Comparison of ENCODE assay signal across 8 cellular contexts in genomic region chr18:62506495-62507143, GRCh38. TPM values are rescaled to one million over a fixed set of nuclear protein-coding genes. Genes with fewer than 3 reads are reported as not detected.
A peak's percentile ranks its signal among the peaks of the same experiment; 100 is the strongest.
DNase-seq lines count a peak whose midpoint lies in the region; ATAC-seq and TF ChIP-seq lines count a peak whose summit lies in the region.

No MANE protein-coding gene starts in this region.

- peaks cover 4% of the 10 kb centered on the region for H3K36me3 Mint-ChIP-seq in activated CD8-positive, alpha-beta T cell treated with anti-CD3 and anti-CD28 coated beads for 36 hours (ENCODE audit: low read depth)
- H3K36me3 Mint-ChIP-seq in type B pancreatic cell, result peaks cover 4% of the 10 kb centered on the region

- peak; percentile 7 for ATAC-seq in GM18870 (IDR thresholded peaks at IDR 0.05; ENCODE audit: unreplicated experiment)
- peak; percentile 14 for ATAC-seq in HG02798 (IDR thresholded peaks at IDR 0.05; ENCODE audit: poor library complexity, unreplicated experiment)
- peak; percentile 21 for ATAC-seq in activated CD8-positive, alpha-beta T cell treated with anti-CD3 and anti-CD28 coated beads for 36 hours
- ATAC-seq in HG03469 (IDR thresholded peaks at IDR 0.05; ENCODE audit: unreplicated experiment), result no peak

- H3K9me3 ChIP-seq in mucosa of stomach (ENCODE audit: control insufficient read depth, low read length), result no peaks in the 10 kb centered on the region

- peak overlapping the region; percentile 39 for H3K4me3 ChIP-seq in mucosa of stomach (ENCODE audit: low read length)

- no peaks in the 10 kb centered on the region for H3K36me3 ChIP-seq in mucosa of stomach (ENCODE audit: control insufficient read depth, insufficient read depth, low read length)

- POLR2A ChIA-PET in activated CD8-positive, alpha-beta T cell treated with anti-CD3 and anti-CD28 coated beads for 36 hours (lab: Charles Lee), result interaction anchor here (0.5 to 4.7 kb wide), 4 partner anchors 10 to 56 kb away, joined by 3 to 44 read pairs (median 3); partner anchors contain the start of gene ZCCHC2

- peak overlapping the region; percentile 87 for H3K9ac ChIP-seq in mucosa of stomach (ENCODE audit: low read length)

- peak overlapping the region; percentile 97 for H3K27ac Mint-ChIP-seq in activated CD8-positive, alpha-beta T cell treated with anti-CD3 and anti-CD28 coated beads for 36 hours
- H3K27ac Mint-ChIP-seq in type B pancreatic cell, result no peak overlapping the region

- no peaks in the 10 kb centered on the region for H3K27me3 Mint-ChIP-seq in activated CD8-positive, alpha-beta T cell treated with anti-CD3 and anti-CD28 coated beads for 36 hours
- H3K27me3 Mint-ChIP-seq in type B pancreatic cell, result no peaks in the 10 kb centered on the region

- H3K4me3 Mint-ChIP-seq in activated CD8-positive, alpha-beta T cell treated with anti-CD3 and anti-CD28 coated beads for 36 hours, result peak overlapping the region; percentile 68
- H3K4me3 Mint-ChIP-seq in type B pancreatic cell, result no peak overlapping the region

- DNase-seq in activated CD8-positive, alpha-beta T cell treated with anti-CD3 and anti-CD28 coated beads for 36 hours, result no peak
- DNase-seq in stimulated activated CD4-positive, alpha-beta T cell treated with anti-CD3 and anti-CD28 coated beads, Interleukin-2, amount 100 ng/mL, for 48 hours, result no peak
- no peak for DNase-seq in LoVo (ENCODE audit: low spot score)
- DNase-seq in type B pancreatic cell (ENCODE audit: extremely low spot score, unreplicated experiment), result no peak

- peaks cover 6% of the 10 kb centered on the region for H3K4me1 ChIP-seq in mucosa of stomach (ENCODE audit: control insufficient read depth, insufficient read depth, low read length)

- TF ChIP-seq CTCF in activated CD8-positive, alpha-beta T cell treated with anti-CD3 and anti-CD28 coated beads for 36 hours (IDR thresholded peaks at IDR 0.05), result no peak
- TF ChIP-seq CTCF in type B pancreatic cell (conservative IDR thresholded peaks at IDR 0.05), result no peak

- CTCF ChIA-PET in activated CD8-positive, alpha-beta T cell treated with anti-CD3 and anti-CD28 coated beads for 36 hours (lab: Charles Lee), result interaction anchor here (0.8 to 1.4 kb wide), 3 partner anchors 14 to 79 kb away, joined by 3 to 8 read pairs (median 5); partner anchors contain the start of gene ZCCHC2

- H3K9me3 Mint-ChIP-seq in activated CD8-positive, alpha-beta T cell treated with anti-CD3 and anti-CD28 coated beads for 36 hours, result peaks cover 5% of the 10 kb centered on the region
- H3K9me3 Mint-ChIP-seq in type B pancreatic cell, result no peaks in the 10 kb centered on the region

- intact Hi-C loops in activated CD8-positive, alpha-beta T cell treated with anti-CD3 and anti-CD28 coated beads for 36 hours (cut with micrococcal nuclease), result loop anchor here (5.0 kb wide), 1 partner anchor 79 kb away; no protein-coding TSS in a partner anchor

- H3K27me3 ChIP-seq in mucosa of stomach (ENCODE audit: control insufficient read depth, insufficient read depth, low read length), result no peaks in the 10 kb centered on the region

- peaks cover 25% of the 10 kb centered on the region for H3K4me1 Mint-ChIP-seq in activated CD8-positive, alpha-beta T cell treated with anti-CD3 and anti-CD28 coated beads for 36 hours (ENCODE audit: low read depth)
- no peaks in the 10 kb centered on the region for H3K4me1 Mint-ChIP-seq in type B pancreatic cell (ENCODE audit: unreplicated experiment)

RNA-seq across cellular contexts. Expression of gene ZCCHC2, which starts 16.2 kb away (rescaled TPM):
- total RNA-seq in activated CD8-positive, alpha-beta T cell treated with anti-CD3 and anti-CD28 coated beads for 36 hours, result 10 to 100 TPM; 31.7 to 33.4 TPM
- total RNA-seq in type B pancreatic cell (ENCODE audit: low replicate concordance), result 18.0 and 21.3 TPM in 2 replicates
